Comparison of ENCODE assay signal across 7 cellular contexts in the genomic region with DNA sequence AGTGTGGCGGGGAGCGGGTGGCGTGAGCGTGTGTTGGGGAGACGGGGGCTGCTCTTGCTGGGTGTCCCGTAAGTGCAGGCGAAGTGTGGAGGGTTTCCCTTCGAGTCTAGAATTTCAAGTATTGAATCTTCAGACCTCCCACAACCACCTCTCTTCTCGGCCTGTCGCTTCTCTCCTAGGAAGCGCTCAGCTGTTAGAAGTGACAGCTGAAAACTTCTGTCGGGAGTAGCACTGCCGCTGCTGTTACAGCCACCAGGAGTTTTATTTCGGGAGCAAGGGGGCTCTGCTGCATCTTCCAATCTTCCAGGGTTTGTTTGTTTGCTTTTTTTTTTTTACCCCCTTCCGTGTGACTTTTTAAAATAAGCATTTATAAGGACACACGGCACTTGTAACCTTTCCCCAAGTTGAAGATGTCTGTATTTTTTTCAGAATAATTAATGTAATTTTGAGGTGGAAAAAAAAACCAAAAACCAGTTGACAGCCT. TPM values are rescaled to one million over a fixed set of nuclear protein-coding genes. Genes with fewer than 3 reads are reported as not detected.
A peak's percentile ranks its signal among the peaks of the same experiment; 100 is the strongest.
DNase-seq lines count a peak whose midpoint lies in the region; ATAC-seq and TF ChIP-seq lines count a peak whose summit lies in the region.

No MANE protein-coding gene starts in this region.

- H3K4me3 Mint-ChIP-seq in H9, result peak overlapping the region; percentile 93 to 99

- H4K5ac ChIP-seq in H9 (ENCODE audit: insufficient read length, low read depth, low read length), result no peak overlapping the region
- H4K5ac ChIP-seq in mesendoderm (ENCODE audit: low read length), result no peak overlapping the region

- peaks cover 80% of the 10 kb centered on the region for H3K79me2 ChIP-seq in DND-41 (ENCODE audit: insufficient read depth, low read length)
- H3K79me2 ChIP-seq in H9 (ENCODE audit: insufficient read depth, low read length), result peaks cover 5% of the 10 kb centered on the region; the same call in 1 of the 2 replicates
- peaks cover 14% of the 10 kb centered on the region for H3K79me2 ChIP-seq in mesendoderm (ENCODE audit: control insufficient read depth, insufficient read depth, low read length)

- H2BK15ac ChIP-seq in H9 (ENCODE audit: low read depth, low read length) (no peak overlapping the region), mesendoderm (replicated peaks; ENCODE audit: low read depth) (no peak overlapping the region)

- H3K79me1 ChIP-seq in H9 (ENCODE audit: insufficient read depth, low read depth, low read length, poor library complexity, severe bottlenecking), result no peaks in the 10 kb centered on the region
- peaks cover 3% of the 10 kb centered on the region for H3K79me1 ChIP-seq in mesendoderm (ENCODE audit: low read length)

- H3K4ac ChIP-seq in H9 (ENCODE audit: low read depth, low read length) (no peak overlapping the region), mesendoderm (ENCODE audit: low read depth, low read length) (no peak overlapping the region)

- H2AK5ac ChIP-seq in H9 (ENCODE audit: insufficient read length, low read length) (no peak overlapping the region), mesendoderm (ENCODE audit: low read length) (no peak overlapping the region)

- H3K36me3 ChIP-seq in DND-41 (ENCODE audit: insufficient read depth, low read length) (peaks cover 14% of the 10 kb centered on the region), mesendoderm (ENCODE audit: control insufficient read depth, insufficient read depth, low read length) (peaks cover 2% of the 10 kb centered on the region), aorta (ENCODE audit: control insufficient read depth in 1 of 2, insufficient read depth in 2 of 2, low read length in 1 of 2) (no peaks in the 10 kb centered on the region)

- DNase-seq in DND-41, result peak; percentile 45
- no peak for DNase-seq in H9
- peak; percentile 56 for DNase-seq in RKO (ENCODE audit: low spot score)
- DNase-seq in dermis blood vessel endothelial cell, result peak; percentile 41
- peak; percentile 55 for DNase-seq in mesendoderm
- DNase-seq in aorta, result no peak
- DNase-seq in GOT3 (lab: John Stamatoyannopoulos, UW), result no peak

- H3K4me2 ChIP-seq in DND-41 (ENCODE audit: insufficient read depth, low read length) (peak overlapping the region; percentile 73), H9 (ENCODE audit: insufficient read depth, insufficient read length, low read length) (peak overlapping the region; percentile 71), mesendoderm (ENCODE audit: low read length) (peak overlapping the region; percentile 85)

- TF ChIP-seq CTCF in DND-41 (IDR thresholded peaks at IDR 0.05; ENCODE audit: borderline replicate concordance, extremely low read depth, low read length, poor library complexity, severe bottlenecking) (no peak), H9 (conservative IDR thresholded peaks at IDR 0.05) (no peak)

- H3K4me1 Mint-ChIP-seq in H9, result peaks cover 8 to 13% of the 10 kb centered on the region in 2 experiments

- H4K91ac ChIP-seq in H9 (ENCODE audit: insufficient read length, low read depth, low read length), result no peak overlapping the region

- H3K9ac ChIP-seq in DND-41 (ENCODE audit: low read depth, low read length), result peak overlapping the region; percentile 86
- H3K9ac ChIP-seq in H9 (ENCODE audit: extremely low read depth, insufficient read length, low read length), result peak overlapping the region; percentile 69
- peak overlapping the region; percentile 83 for H3K9ac ChIP-seq in mesendoderm (ENCODE audit: low read length)

- H3K27ac ChIP-seq in DND-41 (ENCODE audit: low read length) (peak overlapping the region; percentile 84), H9 (ENCODE audit: insufficient read length, low read depth, low read length) (no peak overlapping the region), mesendoderm (ENCODE audit: low read depth, low read length) (no peak overlapping the region), aorta (ENCODE audit: low read depth in 1 of 2, low read length in 2 of 2) (peak overlapping the region; percentile 2 to 64)

- H2BK5ac ChIP-seq in H9 (ENCODE audit: insufficient read length, low read length) (no peak overlapping the region), mesendoderm (ENCODE audit: low read length) (no peak overlapping the region)

- no CpG with 5 or more reads among the region's 16 CpGs for WGBS in H9 (ENCODE audit: extremely low coverage, insufficient read length, low lambda C conversion rate)
- no CpG with 5 or more reads among the region's 16 CpGs for WGBS in mesendoderm (ENCODE audit: extremely low coverage, insufficient coverage, low lambda C conversion rate)
- WGBS in aorta, 2 donors, result 1% methylated on average over 16 of the region's 16 CpGs

- H4K8ac ChIP-seq in H9 (replicated peaks; ENCODE audit: insufficient read length, low read depth, low read length) (no peak overlapping the region), mesendoderm (ENCODE audit: low read depth, low read length) (no peak overlapping the region)

- intact Hi-C loops in aorta (cut with DNase I), result no loop called here

- peaks cover 1 to 12% (median 12%) of the 10 kb centered on the region in 3 experiments; a peak in 5 of 7 replicates for H3K36me3 Mint-ChIP-seq in H9 (ENCODE audit: insufficient read depth in 1 of 3, low read depth in 3 of 3)

- H3K18ac ChIP-seq in H9 (ENCODE audit: insufficient read length, low read depth, low read length) (no peak overlapping the region), mesendoderm (ENCODE audit: low read length) (no peak overlapping the region)

- H2BK120ac ChIP-seq in H9 (ENCODE audit: low read depth, low read length, poor library complexity, severe bottlenecking), result no peak overlapping the region
- H2BK120ac ChIP-seq in mesendoderm (ENCODE audit: low read depth, low read length), result no peak overlapping the region

- H4K20me1 ChIP-seq in DND-41 (ENCODE audit: insufficient read depth, low read length) (peaks cover 5% of the 10 kb centered on the region; the same call in 1 of the 2 replicates), H9 (ENCODE audit: control insufficient read depth, insufficient read depth, insufficient read length) (no peaks in the 10 kb centered on the region)

- H2AFZ ChIP-seq in DND-41 (ENCODE audit: low read depth, low read length) (peak overlapping the region; percentile 87), H9 (ENCODE audit: low read length) (no peak overlapping the region)

- H3K9me3 ChIP-seq in DND-41 (ENCODE audit: insufficient read depth, low read length, severe bottlenecking) (no peaks in the 10 kb centered on the region), H9 (ENCODE audit: control insufficient read depth, low read depth, low read length) (no peaks in the 10 kb centered on the region), aorta (ENCODE audit: control insufficient read depth, low read length) (no peaks in the 10 kb centered on the region)

- H3K23ac ChIP-seq in H9 (ENCODE audit: insufficient read length, low read depth, low read length), result no peak overlapping the region
- no peak overlapping the region for H3K23ac ChIP-seq in mesendoderm (ENCODE audit: low read length)

- H3K23me2 ChIP-seq in H9 (ENCODE audit: insufficient read length, low read depth, low read length, poor library complexity, severe bottlenecking), result no peaks in the 10 kb centered on the region

- no peak overlapping the region for H3T11ph ChIP-seq in H9 (ENCODE audit: low read length)

- H2BK20ac ChIP-seq in H9 (ENCODE audit: low read depth, low read length, poor library complexity, severe bottlenecking), result no peak overlapping the region

- no peak overlapping the region; the same call in 1 of the 2 replicates for H3K14ac ChIP-seq in H9 (ENCODE audit: insufficient read depth, low read length)

- peak overlapping the region in 2 of 3 experiments; percentile 91 to 95; a peak in 2 of 7 replicates for H3K27ac Mint-ChIP-seq in H9

- H3K4me3 ChIP-seq in DND-41 (ENCODE audit: low read depth in 1 of 2, low read length in 2 of 2), result peak overlapping the region; percentile 69 to 83
- H3K4me3 ChIP-seq in mesendoderm (ENCODE audit: low read length), result peak overlapping the region; percentile 92
- H3K4me3 ChIP-seq in aorta (ENCODE audit: low read length in 2 of 2), result peak overlapping the region; percentile 51 to 82

- H3K4me1 ChIP-seq in DND-41 (ENCODE audit: insufficient read depth, low read length) (peaks cover 40% of the 10 kb centered on the region), H9 (ENCODE audit: insufficient read depth, low read length) (no peaks in the 10 kb centered on the region), mesendoderm (ENCODE audit: control insufficient read depth, low read depth, low read length) (no peaks in the 10 kb centered on the region), aorta (ENCODE audit: control insufficient read depth in 1 of 2, insufficient read depth in 2 of 2, low read length in 2 of 2) (peaks cover 0 to 3% of the 10 kb centered on the region in 2 donors)

- H3K27me3 ChIP-seq in DND-41 (ENCODE audit: insufficient read depth, low read length, poor library complexity), result no peaks in the 10 kb centered on the region
- no peaks in the 10 kb centered on the region; the same call in 1 of the 2 replicates for H3K27me3 ChIP-seq in H9 (ENCODE audit: insufficient read depth, low read length)
- no peaks in the 10 kb centered on the region for H3K27me3 ChIP-seq in mesendoderm (ENCODE audit: insufficient read depth, low read length, poor library complexity)
- peaks cover 0 to 1% of the 10 kb centered on the region in 2 donors for H3K27me3 ChIP-seq in aorta (ENCODE audit: control insufficient read depth in 1 of 2, insufficient read depth in 2 of 2, low read length in 1 of 2)

- no peaks in the 10 kb centered on the region; the same call in 1 of the 2 replicates for H3K27me3 Mint-ChIP-seq in H9 (ENCODE audit: low read depth)

- H2BK12ac ChIP-seq in H9 (ENCODE audit: insufficient read length, low read depth, low read length), result no peak overlapping the region

- no peaks in the 10 kb centered on the region for H3K9me3 Mint-ChIP-seq in H9

- no peak overlapping the region for H3K56ac ChIP-seq in H9 (ENCODE audit: insufficient read length, low read depth, low read length)
- peak overlapping the region; percentile 97 for H3K56ac ChIP-seq in mesendoderm (ENCODE audit: low read length)

- peak; percentile 18 for ATAC-seq in DND-41 (ENCODE audit: insufficient read depth, low read depth)
- no peak for ATAC-seq in aorta (ENCODE audit: low FRiP score)

RNA-seq across cellular contexts. Expression of a gene that starts 0.7 kb away (rescaled TPM):
- total RNA-seq in H9 (2021) (28.7 and 36.1 TPM in 2 replicates), dermis blood vessel endothelial cell (22.5 and 26.1 TPM in 2 replicates), aorta (10 to 100 TPM; 40.9 to 51.0 TPM)
- 13.3 TPM for polyA plus RNA-seq in mesendoderm (2013, experiment 1 of 2)
- polyA plus RNA-seq in mesendoderm (2013, experiment 2 of 2), result 13.3 TPM
- 10 to 100 TPM in 1 of 2 donors, 1 to 10 TPM in 1; 9.6 to 10.4 TPM for polyA plus RNA-seq in aorta

RNA-seq across cellular contexts. Expression of a gene that starts 0.9 kb away (rescaled TPM):
- total RNA-seq in H9 (2021) (26.4 and 27.1 TPM in 2 replicates), dermis blood vessel endothelial cell (8.7 and 8.9 TPM in 2 replicates), aorta (10 to 100 TPM in 1 of 2 donors, 1 to 10 TPM in 1; 9.4 to 12.0 TPM)
- 14.9 TPM for polyA plus RNA-seq in mesendoderm (2013, experiment 1 of 2)
- 15.1 TPM for polyA plus RNA-seq in mesendoderm (2013, experiment 2 of 2)
- 1 to 10 TPM; 6.6 to 8.4 TPM for polyA plus RNA-seq in aorta

Comparison
In these comparisons a context has a peak if more than half of its experiments do, and no peak if none do; other contexts are left out.
1. DNase-seq: peak in DND-41 (single experiment), RKO (single experiment), dermis blood vessel endothelial cell (single experiment) and mesendoderm (single experiment); none in H9 (single experiment), aorta (0 of 2) and GOT3 (single experiment).
2. H3K27ac ChIP-seq: peak in DND-41 (single experiment) and aorta (2 of 2); none in H9 (single experiment) and mesendoderm (single experiment).
3. Peak in every context shown above with its lines, with median percentiles within 50 percentile points of each other: H3K4me2 ChIP-seq, H3K4me3 ChIP-seq and H3K9ac ChIP-seq.